ENCODE assay signal across 14 cellular contexts in the genomic region with DNA sequence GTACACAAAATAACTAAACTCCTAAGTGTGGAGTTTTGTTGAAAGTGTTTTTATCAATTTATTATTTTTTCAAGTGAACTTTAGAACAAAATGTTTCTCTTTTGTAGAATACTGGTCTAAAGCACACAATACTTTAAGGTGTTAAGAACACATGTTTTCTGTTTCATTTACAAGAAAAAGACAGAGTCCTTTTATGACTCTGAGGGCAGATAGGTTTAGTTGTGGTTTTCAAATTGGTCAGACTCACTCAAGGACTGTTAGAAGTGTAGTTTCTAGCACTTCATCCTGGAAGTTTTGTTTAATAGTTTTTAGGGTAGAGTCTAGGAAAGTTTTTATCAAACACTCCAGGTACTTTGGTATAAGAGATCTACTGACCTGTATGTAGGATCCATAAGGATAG.
DNase-seq lines count a peak whose midpoint lies in the region; ATAC-seq and TF ChIP-seq lines count a peak whose summit lies in the region.
"Had no signal": no experiment of that assay in that cellular context is flagged by ENCODE, and none has a peak within 500 bp of the region (broad histone marks: within the 10 kb centered on the region; RNA-seq: fewer than 3 reads in every experiment).

No MANE protein-coding gene starts in this region.

- DNase-seq in NOMO-1 treated with DMSO at 0.1 percent for 48 hours (lab: John Stamatoyannopoulos, UW; ENCODE audit: unreplicated experiment) (peak; percentile 45), NCI-H69 (lab: John Stamatoyannopoulos, UW) (no peak), ascending aorta (ENCODE audit: low spot score in 2 of 2) (no peak)
- DNase-seq in activated CD4-positive, alpha-beta T cell treated with anti-CD3 and anti-CD28 coated beads for 4 hours: no peak
- no peak for DNase-seq in activated CD4-positive, alpha-beta T cell treated with anti-CD3 and anti-CD28 coated beads, Interleukin-2, amount 50 U/mL, for 1 hour
- DNase-seq: C1 segment of cervical spinal cord, foreskin melanocyte, GF-D8, NCI-H1436, SJCRH30, WERI-Rb-1 had no signal

- H3K27me3 ChIP-seq in ascending aorta: no peaks in the 10 kb centered on the region
- H3K27me3 ChIP-seq: SJCRH30 had no signal

- no peaks in the 10 kb centered on the region for H3K4me1 ChIP-seq in ascending aorta
- H3K4me1 ChIP-seq: SJCRH30 had no signal

- no peak for TF ChIP-seq CTCF in ascending aorta (IDR thresholded peaks at IDR 0.05)

- intact Hi-C loops in ascending aorta (cut with DNase I): no loop called here

- no peaks in the 10 kb centered on the region for H3K36me3 ChIP-seq in ascending aorta
- H3K36me3 ChIP-seq: SJCRH30, WERI-Rb-1 had no signal

- H3K9me3 ChIP-seq in ascending aorta: no peaks in the 10 kb centered on the region
- H3K9me3 ChIP-seq: SJCRH30 had no signal

- ATAC-seq in GM18909 (IDR thresholded peaks at IDR 0.05; ENCODE audit: poor library complexity, unreplicated experiment) (peak; percentile 81), GM21717 (IDR thresholded peaks at IDR 0.05; ENCODE audit: unreplicated experiment) (peak; percentile 89), HG03135 (IDR thresholded peaks at IDR 0.05; ENCODE audit: unreplicated experiment) (peak; percentile 86)

- no peak overlapping the region for H3K27ac ChIP-seq in ascending aorta
- H3K27ac ChIP-seq: SJCRH30, WERI-Rb-1 had no signal

- H3K4me3 ChIP-seq in ascending aorta: no peak overlapping the region
- H3K4me3 ChIP-seq: SJCRH30 had no signal
